Comparison of ENCODE assay signal across 13 cellular contexts in genomic region chr11:10019906-10020682, GRCh38.
DNase-seq lines count a peak whose midpoint lies in the region; TF ChIP-seq lines count a peak whose summit lies in the region.
"Had no signal": no experiment of that assay in that cellular context is flagged by ENCODE, and none has a peak within 500 bp of the region (broad histone marks: within the 10 kb centered on the region; RNA-seq: fewer than 3 reads in every experiment).

No MANE protein-coding gene starts in this region.

- no peaks in the 10 kb centered on the region for H4K20me1 ChIP-seq in GM23248 (ENCODE audit: insufficient read depth)

- H3K4me3 ChIP-seq in GM23248 (no peak overlapping the region), LNCaP clone FGC (ENCODE audit: low read depth, low read length) (no peak overlapping the region)
- H3K4me3 ChIP-seq: right lobe of liver had no signal

- WGBS in GM23248 (ENCODE audit: low coverage in 1 of 2, low lambda C conversion rate in 2 of 2, missing lambda C conversion rate in 2 of 2), 2 experiments: 98 to 99% methylated on average over 7 of the region's 7 CpGs

- H3K4me2 ChIP-seq in GM23248 (ENCODE audit: unreplicated experiment): no peak overlapping the region

- H3K9me3 ChIP-seq in GM23248 (ENCODE audit: low read depth): no peaks in the 10 kb centered on the region
- H3K9me3 ChIP-seq: right lobe of liver had no signal

- H3K79me2 ChIP-seq in GM23248 (ENCODE audit: insufficient read depth): no peaks in the 10 kb centered on the region

- no peak overlapping the region for H3K9ac ChIP-seq in GM23248

- no peak overlapping the region for H3K27ac ChIP-seq in GM23248
- H3K27ac ChIP-seq: right lobe of liver had no signal

- H3K4me1 ChIP-seq in GM23248 (ENCODE audit: insufficient read depth): no peaks in the 10 kb centered on the region
- H3K4me1 ChIP-seq: right lobe of liver had no signal

- no peaks in the 10 kb centered on the region for H3K27me3 ChIP-seq in GM23248 (replicated peaks; ENCODE audit: insufficient read depth)
- H3K27me3 ChIP-seq: right lobe of liver had no signal

- peak; percentile 5 for DNase-seq in GM23248
- DNase-seq in LNCaP clone FGC (ENCODE audit: low read depth): peak; percentile 67
- DNase-seq in dermis blood vessel endothelial cell: peak; percentile 71
- peak; percentile 17 for DNase-seq in pulmonary artery endothelial cell (ENCODE audit: low read depth, low spot score)
- no peak for DNase-seq in kidney glomerular epithelial cell (lab: John Stamatoyannopoulos, UW)
- no peak for DNase-seq in NCI-H524 treated with DMSO at 0.1 percent for 48 hours (lab: John Stamatoyannopoulos, UW)
- no peak for DNase-seq in SKM-1 treated with dmso at 0.1 percent for 144 hours (lab: John Stamatoyannopoulos, UW; ENCODE audit: unreplicated experiment)
- DNase-seq: CD4-positive, alpha-beta memory T cell; cerebellar nuclear complex; NCI-H345; PC-3; right lobe of liver; stimulated activated CD4-positive, alpha-beta T cell treated with anti-CD3 and anti-CD28 coated beads, Interleukin-4, amount 100 ng/mL, for 24 hours had no signal

- H3K36me3 ChIP-seq in GM23248 (ENCODE audit: low read depth): no peaks in the 10 kb centered on the region
- H3K36me3 ChIP-seq: right lobe of liver had no signal

- in situ Hi-C loops in GM23248 (cut with MboI): no loop called here

- no peak overlapping the region for H2AFZ ChIP-seq in GM23248

- TF ChIP-seq CTCF in LNCaP clone FGC (IDR thresholded peaks at IDR 0.05; ENCODE audit: control insufficient read depth, extremely low read depth, insufficient read depth): no peak

- no peaks in the 10 kb centered on the region for H3F3A ChIP-seq in GM23248 (ENCODE audit: insufficient read depth)

- H3K9me2 ChIP-seq in GM23248 (ENCODE audit: insufficient read depth): no peaks in the 10 kb centered on the region

Comparison
In these comparisons a context has a peak if more than half of its experiments do, and no peak if none do; other contexts are left out.
1. DNase-seq: peak in GM23248 (single experiment), LNCaP clone FGC (single experiment), dermis blood vessel endothelial cell (single experiment) and pulmonary artery endothelial cell (single experiment); none in kidney glomerular epithelial cell (single experiment), NCI-H524 treated with DMSO at 0.1 percent for 48 hours (single experiment) and SKM-1 treated with dmso at 0.1 percent for 144 hours (single experiment).